ENCODE assay signal across 18 cellular contexts in genomic region chr2:173806761-173807160, GRCh38.
A peak's percentile ranks its signal among the peaks of the same experiment; 100 is the strongest.
DNase-seq lines count a peak whose midpoint lies in the region; ATAC-seq and TF ChIP-seq lines count a peak whose summit lies in the region.
"Had no signal": no experiment of that assay in that cellular context is flagged by ENCODE, and none has a peak within 500 bp of the region (broad histone marks: within the 10 kb centered on the region; RNA-seq: fewer than 3 reads in every experiment).

No MANE protein-coding gene starts in this region.

- H3K79me1 ChIP-seq in H9 (ENCODE audit: insufficient read depth, low read depth, low read length, poor library complexity, severe bottlenecking), result no peaks in the 10 kb centered on the region

- H3K9me3 Mint-ChIP-seq in H9, result peaks cover 2 to 6% of the 10 kb centered on the region in 2 experiments; a peak in 4 of 5 replicates

- no peak overlapping the region for H3K4me3 Mint-ChIP-seq in H9
- H3K4me3 Mint-ChIP-seq: B cell; CD4-positive, alpha-beta memory T cell; GM23338 had no signal

- no peaks in the 10 kb centered on the region for H3K9me3 ChIP-seq in H9 (ENCODE audit: control insufficient read depth, low read depth, low read length)
- H3K9me3 ChIP-seq: MG63 had no signal

- H3K56ac ChIP-seq in H9 (ENCODE audit: insufficient read length, low read depth, low read length), result no peak overlapping the region

- no peak overlapping the region for H3K9ac ChIP-seq in H9 (ENCODE audit: extremely low read depth, insufficient read length, low read length)

- H3K27me3 ChIP-seq in H9 (ENCODE audit: insufficient read depth, low read length), result no peaks in the 10 kb centered on the region
- H3K27me3 ChIP-seq: MG63 had no signal

- H3K4me2 ChIP-seq in H9 (ENCODE audit: insufficient read depth, insufficient read length, low read length), result no peak overlapping the region
- H3K4me2 ChIP-seq: GM23338 had no signal

- peaks cover 2 to 9% of the 10 kb centered on the region in 2 experiments; a peak in 2 of 4 replicates for H3K4me1 Mint-ChIP-seq in H9
- H3K4me1 Mint-ChIP-seq: CD4-positive, alpha-beta memory T cell had no signal

- DNase-seq in NCI-H226, result peak; percentile 22
- DNase-seq in cardiac fibroblast (ENCODE audit: low read depth in 2 of 2), result peak; percentile 5 to 22
- DNase-seq in kidney tubule cell (ENCODE audit: low spot score), result peak; percentile 32
- DNase-seq in LoVo (ENCODE audit: low spot score), result no peak
- DNase-seq in NCI-H524 (lab: John Stamatoyannopoulos, UW), result no peak
- no peak for DNase-seq in H9
- DNase-seq: CD4-positive, alpha-beta memory T cell; DMS79 treated with DMSO at 0.1 percent for 48 hours; MG63; NCI-H1092 treated with DMSO at 0.1 percent for 48 hours; NCI-H187; NCI-H446; NCI-H82; SHP77 had no signal

- H3K27me3 Mint-ChIP-seq in H9 (ENCODE audit: low read depth), result no peaks in the 10 kb centered on the region; the same call in 1 of the 2 replicates
- H3K27me3 Mint-ChIP-seq: B cell had no signal

- no peak overlapping the region for H3K14ac ChIP-seq in H9 (ENCODE audit: insufficient read depth, low read length)

- H3K23ac ChIP-seq in H9 (ENCODE audit: insufficient read length, low read depth, low read length), result no peak overlapping the region

- no peak overlapping the region for H4K8ac ChIP-seq in H9 (replicated peaks; ENCODE audit: insufficient read length, low read depth, low read length)

- H2AK5ac ChIP-seq in H9 (ENCODE audit: insufficient read length, low read length), result no peak overlapping the region

- no peak overlapping the region for H2BK5ac ChIP-seq in H9 (ENCODE audit: insufficient read length, low read length)

- no peak overlapping the region for H2BK15ac ChIP-seq in H9 (ENCODE audit: low read depth, low read length)

- no peaks in the 10 kb centered on the region for H3K23me2 ChIP-seq in H9 (ENCODE audit: insufficient read length, low read depth, low read length, poor library complexity, severe bottlenecking)

- no peaks in the 10 kb centered on the region for H3K4me1 ChIP-seq in H9 (ENCODE audit: insufficient read depth, low read length)

- no CpG with 5 or more reads among the region's 2 CpGs for WGBS in H9 (ENCODE audit: extremely low coverage, insufficient read length, low lambda C conversion rate)

- H3K36me3 Mint-ChIP-seq in H9 (ENCODE audit: insufficient read depth in 1 of 3, low read depth in 3 of 3), result peaks cover 0 to 9% (median 0%) of the 10 kb centered on the region in 3 experiments; a peak in 4 of 7 replicates
- H3K36me3 Mint-ChIP-seq: CD4-positive, alpha-beta memory T cell had no signal

- H2BK120ac ChIP-seq in H9 (ENCODE audit: low read depth, low read length, poor library complexity, severe bottlenecking), result no peak overlapping the region

- no peak overlapping the region for H4K5ac ChIP-seq in H9 (ENCODE audit: insufficient read length, low read depth, low read length)

- no peak for ATAC-seq in activated CD4-positive, CD25-positive, alpha-beta regulatory T cell treated with anti-CD3 and anti-CD28 coated beads, Interleukin-2, amount 50 U/mL, for 24 hours
- ATAC-seq: GM23338, K562 had no signal

- H2AFZ ChIP-seq in H9 (ENCODE audit: low read length), result no peak overlapping the region
- H2AFZ ChIP-seq: GM23338 had no signal

- no peak overlapping the region for H3K18ac ChIP-seq in H9 (ENCODE audit: insufficient read length, low read depth, low read length)

- no peaks in the 10 kb centered on the region for H4K20me1 ChIP-seq in H9 (ENCODE audit: control insufficient read depth, insufficient read depth, insufficient read length)

- no peak overlapping the region for H2BK12ac ChIP-seq in H9 (ENCODE audit: insufficient read length, low read depth, low read length)

- no peak overlapping the region for H4K91ac ChIP-seq in H9 (ENCODE audit: insufficient read length, low read depth, low read length)

- H3K79me2 ChIP-seq in H9 (ENCODE audit: insufficient read depth, low read length), result no peaks in the 10 kb centered on the region

- H2BK20ac ChIP-seq in H9 (ENCODE audit: low read depth, low read length, poor library complexity, severe bottlenecking), result no peak overlapping the region

- H3K4me3 ChIP-seq in cardiac fibroblast (replicated peaks in 1 of 2; ENCODE audit: low read depth in 2 of 2, low read length in 2 of 2), result no peak overlapping the region
- H3K4me3 ChIP-seq: GM23338, K562, MG63 had no signal

- H3K4ac ChIP-seq in H9 (ENCODE audit: low read depth, low read length), result no peak overlapping the region

- no peak overlapping the region for H3T11ph ChIP-seq in H9 (ENCODE audit: low read length)

- H3K27ac Mint-ChIP-seq in H9, result no peak overlapping the region
- H3K27ac Mint-ChIP-seq: B cell; CD4-positive, alpha-beta memory T cell; GM23338 had no signal

- TF ChIP-seq CTCF in cardiac fibroblast (IDR thresholded peaks at IDR 0.05; ENCODE audit: low read depth, low read length) (no peak), H9 (conservative IDR thresholded peaks at IDR 0.05) (no peak)

- no peak overlapping the region for H3K27ac ChIP-seq in H9 (ENCODE audit: insufficient read length, low read depth, low read length)

Comparison
In these comparisons a context has a peak if more than half of its experiments do, and no peak if none do; other contexts are left out.
1. DNase-seq: peak in NCI-H226 (single experiment), cardiac fibroblast (2 of 2) and kidney tubule cell (single experiment); none in LoVo (single experiment), NCI-H524 (0 of 2) and H9 (single experiment).